In the genomic region with DNA sequence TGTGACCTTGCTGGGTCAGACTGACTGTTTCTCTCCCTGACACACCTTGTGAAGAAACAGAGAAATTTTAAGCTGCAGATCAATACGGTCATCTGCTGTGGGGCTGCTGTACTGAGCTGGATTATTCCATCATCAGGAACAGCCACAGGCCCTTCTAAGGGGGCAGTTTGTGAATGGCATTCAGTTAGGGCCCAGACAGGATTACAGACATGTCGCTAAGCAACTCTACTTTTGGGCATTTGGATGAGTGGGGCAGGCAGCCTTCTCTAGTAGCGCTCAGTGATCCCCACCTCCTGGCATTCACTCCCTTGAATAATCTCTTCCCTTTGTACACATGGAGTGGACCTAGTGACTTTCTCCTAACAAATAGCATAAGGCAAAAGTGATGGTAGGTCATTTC, we compare ENCODE assay signal across 9 cellular contexts.
"Had no signal": no experiment of that assay in that cellular context is flagged by ENCODE, and none has a peak within 500 bp of the region (broad histone marks: within the 10 kb centered on the region; RNA-seq: fewer than 3 reads in every experiment).

No MANE protein-coding gene starts in this region.

- DNase-seq: GM23248, GOT3, H7, H9, HCEC 1CT, HFFc6 had no signal

- H3K9me3 ChIP-seq: HAP-1 had no signal

- H3K36me3 ChIP-seq: HAP-1 had no signal

- H3K4me3 ChIP-seq: GM23248, GM23338, HAP-1 had no signal

- ATAC-seq: GM23338, HCT116 had no signal

- H3K27ac ChIP-seq: GM23248 had no signal
